ENCODE assay signal across 1 cellular context in the genomic region with DNA sequence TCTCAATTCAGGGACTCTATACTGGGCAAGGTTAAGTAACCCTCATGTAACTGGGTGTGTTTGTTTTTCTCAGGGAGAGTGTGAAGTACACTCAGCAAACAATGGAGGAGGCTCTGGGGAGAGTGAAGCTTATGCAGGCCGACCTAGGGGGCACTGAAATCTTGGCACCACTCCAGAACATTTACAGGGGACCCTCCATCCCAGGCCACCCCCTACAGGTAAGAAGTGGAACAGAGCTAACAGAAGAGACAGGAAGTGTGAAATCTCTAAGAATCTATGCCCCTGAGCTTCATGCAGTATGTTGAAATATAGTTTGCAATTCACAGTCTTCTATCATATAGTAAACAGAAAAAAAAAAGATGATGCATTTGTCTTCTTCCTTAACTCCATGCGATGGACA.
TF ChIP-seq lines count a peak whose summit lies in the region.

No MANE protein-coding gene starts in this region.

TF ChIP-seq in GM23338, 12 proteins besides CTCF, POLR2A, EP300 and RAD21:
- TF ChIP-seq, protein P1, sequence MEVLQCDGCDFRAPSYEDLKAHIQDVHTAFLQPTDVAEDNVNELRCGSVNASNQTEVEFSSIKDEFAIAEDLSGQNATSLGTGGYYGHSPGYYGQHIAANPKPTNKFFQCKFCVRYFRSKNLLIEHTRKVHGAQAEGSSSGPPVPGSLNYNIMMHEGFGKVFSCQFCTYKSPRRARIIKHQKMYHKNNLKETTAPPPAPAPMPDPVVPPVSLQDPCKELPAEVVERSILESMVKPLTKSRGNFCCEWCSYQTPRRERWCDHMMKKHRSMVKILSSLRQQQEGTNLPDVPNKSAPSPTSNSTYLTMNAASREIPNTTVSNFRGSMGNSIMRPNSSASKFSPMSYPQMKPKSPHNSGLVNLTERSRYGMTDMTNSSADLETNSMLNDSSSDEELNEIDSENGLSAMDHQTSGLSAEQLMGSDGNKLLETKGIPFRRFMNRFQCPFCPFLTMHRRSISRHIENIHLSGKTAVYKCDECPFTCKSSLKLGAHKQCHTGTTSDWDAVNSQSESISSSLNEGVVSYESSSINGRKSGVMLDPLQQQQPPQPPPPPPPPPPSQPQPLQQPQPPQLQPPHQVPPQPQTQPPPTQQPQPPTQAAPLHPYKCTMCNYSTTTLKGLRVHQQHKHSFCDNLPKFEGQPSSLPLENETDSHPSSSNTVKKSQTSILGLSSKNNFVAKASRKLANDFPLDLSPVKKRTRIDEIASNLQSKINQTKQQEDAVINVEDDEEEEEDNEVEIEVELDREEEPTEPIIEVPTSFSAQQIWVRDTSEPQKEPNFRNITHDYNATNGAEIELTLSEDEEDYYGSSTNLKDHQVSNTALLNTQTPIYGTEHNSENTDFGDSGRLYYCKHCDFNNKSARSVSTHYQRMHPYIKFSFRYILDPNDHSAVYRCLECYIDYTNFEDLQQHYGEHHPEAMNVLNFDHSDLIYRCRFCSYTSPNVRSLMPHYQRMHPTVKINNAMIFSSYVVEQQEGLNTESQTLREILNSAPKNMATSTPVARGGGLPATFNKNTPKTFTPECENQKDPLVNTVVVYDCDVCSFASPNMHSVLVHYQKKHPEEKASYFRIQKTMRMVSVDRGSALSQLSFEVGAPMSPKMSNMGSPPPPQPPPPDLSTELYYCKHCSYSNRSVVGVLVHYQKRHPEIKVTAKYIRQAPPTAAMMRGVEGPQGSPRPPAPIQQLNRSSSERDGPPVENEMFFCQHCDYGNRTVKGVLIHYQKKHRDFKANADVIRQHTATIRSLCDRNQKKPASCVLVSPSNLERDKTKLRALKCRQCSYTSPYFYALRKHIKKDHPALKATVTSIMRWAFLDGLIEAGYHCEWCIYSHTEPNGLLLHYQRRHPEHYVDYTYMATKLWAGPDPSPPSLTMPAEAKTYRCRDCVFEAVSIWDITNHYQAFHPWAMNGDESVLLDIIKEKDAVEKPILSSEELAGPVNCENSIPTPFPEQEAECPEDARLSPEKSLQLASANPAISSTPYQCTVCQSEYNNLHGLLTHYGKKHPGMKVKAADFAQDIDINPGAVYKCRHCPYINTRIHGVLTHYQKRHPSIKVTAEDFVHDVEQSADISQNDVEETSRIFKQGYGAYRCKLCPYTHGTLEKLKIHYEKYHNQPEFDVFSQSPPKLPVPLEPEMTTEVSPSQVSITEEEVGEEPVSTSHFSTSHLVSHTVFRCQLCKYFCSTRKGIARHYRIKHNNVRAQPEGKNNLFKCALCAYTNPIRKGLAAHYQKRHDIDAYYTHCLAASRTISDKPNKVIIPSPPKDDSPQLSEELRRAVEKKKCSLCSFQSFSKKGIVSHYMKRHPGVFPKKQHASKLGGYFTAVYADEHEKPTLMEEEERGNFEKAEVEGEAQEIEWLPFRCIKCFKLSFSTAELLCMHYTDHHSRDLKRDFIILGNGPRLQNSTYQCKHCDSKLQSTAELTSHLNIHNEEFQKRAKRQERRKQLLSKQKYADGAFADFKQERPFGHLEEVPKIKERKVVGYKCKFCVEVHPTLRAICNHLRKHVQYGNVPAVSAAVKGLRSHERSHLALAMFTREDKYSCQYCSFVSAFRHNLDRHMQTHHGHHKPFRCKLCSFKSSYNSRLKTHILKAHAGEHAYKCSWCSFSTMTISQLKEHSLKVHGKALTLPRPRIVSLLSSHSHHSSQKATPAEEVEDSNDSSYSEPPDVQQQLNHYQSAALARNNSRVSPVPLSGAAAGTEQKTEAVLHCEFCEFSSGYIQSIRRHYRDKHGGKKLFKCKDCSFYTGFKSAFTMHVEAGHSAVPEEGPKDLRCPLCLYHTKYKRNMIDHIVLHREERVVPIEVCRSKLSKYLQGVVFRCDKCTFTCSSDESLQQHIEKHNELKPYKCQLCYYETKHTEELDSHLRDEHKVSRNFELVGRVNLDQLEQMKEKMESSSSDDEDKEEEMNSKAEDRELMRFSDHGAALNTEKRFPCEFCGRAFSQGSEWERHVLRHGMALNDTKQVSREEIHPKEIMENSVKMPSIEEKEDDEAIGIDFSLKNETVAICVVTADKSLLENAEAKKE (CRISPR knock-in tag; IDR thresholded peaks at IDR 0.05), result no peak
- no peak for TF ChIP-seq EZH2phosphoT487 (IDR thresholded peaks at IDR 0.05; ENCODE audit: unreplicated experiment)
- TF ChIP-seq NANOG (IDR thresholded peaks at IDR 0.05; ENCODE audit: borderline replicate concordance), result no peak
- no peak for TF ChIP-seq CREB1 (CRISPR knock-in tag; IDR thresholded peaks at IDR 0.05; ENCODE audit: low read depth)
- no peak for TF ChIP-seq JUNB (IDR thresholded peaks at IDR 0.05; ENCODE audit: unreplicated experiment)
- TF ChIP-seq, protein P2, sequence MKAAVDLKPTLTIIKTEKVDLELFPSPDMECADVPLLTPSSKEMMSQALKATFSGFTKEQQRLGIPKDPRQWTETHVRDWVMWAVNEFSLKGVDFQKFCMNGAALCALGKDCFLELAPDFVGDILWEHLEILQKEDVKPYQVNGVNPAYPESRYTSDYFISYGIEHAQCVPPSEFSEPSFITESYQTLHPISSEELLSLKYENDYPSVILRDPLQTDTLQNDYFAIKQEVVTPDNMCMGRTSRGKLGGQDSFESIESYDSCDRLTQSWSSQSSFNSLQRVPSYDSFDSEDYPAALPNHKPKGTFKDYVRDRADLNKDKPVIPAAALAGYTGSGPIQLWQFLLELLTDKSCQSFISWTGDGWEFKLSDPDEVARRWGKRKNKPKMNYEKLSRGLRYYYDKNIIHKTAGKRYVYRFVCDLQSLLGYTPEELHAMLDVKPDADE (IDR thresholded peaks at IDR 0.05), result no peak
- TF ChIP-seq ZNF331 (CRISPR knock-in tag; IDR thresholded peaks at IDR 0.05; ENCODE audit: low read depth), result no peak
- no peak for TF ChIP-seq ZNF114 (CRISPR knock-in tag; IDR thresholded peaks at IDR 0.05)
- no peak for TF ChIP-seq POLR2AphosphoS5 (IDR thresholded peaks at IDR 0.05; ENCODE audit: low read depth)
- TF ChIP-seq STAT1 (IDR thresholded peaks at IDR 0.05; ENCODE audit: unreplicated experiment), result no peak
- TF ChIP-seq, protein P3, sequence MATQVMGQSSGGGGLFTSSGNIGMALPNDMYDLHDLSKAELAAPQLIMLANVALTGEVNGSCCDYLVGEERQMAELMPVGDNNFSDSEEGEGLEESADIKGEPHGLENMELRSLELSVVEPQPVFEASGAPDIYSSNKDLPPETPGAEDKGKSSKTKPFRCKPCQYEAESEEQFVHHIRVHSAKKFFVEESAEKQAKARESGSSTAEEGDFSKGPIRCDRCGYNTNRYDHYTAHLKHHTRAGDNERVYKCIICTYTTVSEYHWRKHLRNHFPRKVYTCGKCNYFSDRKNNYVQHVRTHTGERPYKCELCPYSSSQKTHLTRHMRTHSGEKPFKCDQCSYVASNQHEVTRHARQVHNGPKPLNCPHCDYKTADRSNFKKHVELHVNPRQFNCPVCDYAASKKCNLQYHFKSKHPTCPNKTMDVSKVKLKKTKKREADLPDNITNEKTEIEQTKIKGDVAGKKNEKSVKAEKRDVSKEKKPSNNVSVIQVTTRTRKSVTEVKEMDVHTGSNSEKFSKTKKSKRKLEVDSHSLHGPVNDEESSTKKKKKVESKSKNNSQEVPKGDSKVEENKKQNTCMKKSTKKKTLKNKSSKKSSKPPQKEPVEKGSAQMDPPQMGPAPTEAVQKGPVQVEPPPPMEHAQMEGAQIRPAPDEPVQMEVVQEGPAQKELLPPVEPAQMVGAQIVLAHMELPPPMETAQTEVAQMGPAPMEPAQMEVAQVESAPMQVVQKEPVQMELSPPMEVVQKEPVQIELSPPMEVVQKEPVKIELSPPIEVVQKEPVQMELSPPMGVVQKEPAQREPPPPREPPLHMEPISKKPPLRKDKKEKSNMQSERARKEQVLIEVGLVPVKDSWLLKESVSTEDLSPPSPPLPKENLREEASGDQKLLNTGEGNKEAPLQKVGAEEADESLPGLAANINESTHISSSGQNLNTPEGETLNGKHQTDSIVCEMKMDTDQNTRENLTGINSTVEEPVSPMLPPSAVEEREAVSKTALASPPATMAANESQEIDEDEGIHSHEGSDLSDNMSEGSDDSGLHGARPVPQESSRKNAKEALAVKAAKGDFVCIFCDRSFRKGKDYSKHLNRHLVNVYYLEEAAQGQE (IDR thresholded peaks at IDR 0.05; ENCODE audit: unreplicated experiment), result no peak
- no peak for TF ChIP-seq EZH2 (IDR thresholded peaks at IDR 0.05; ENCODE audit: low read depth, unreplicated experiment)
